In genomic region chr1:59522925-59523505, GRCh38 we compare ENCODE assay signal across 30 cellular contexts.
A peak's percentile ranks its signal among the peaks of the same experiment; 100 is the strongest.
DNase-seq lines count a peak whose midpoint lies in the region; ATAC-seq and TF ChIP-seq lines count a peak whose summit lies in the region.
"Had no signal": no experiment of that assay in that cellular context is flagged by ENCODE, and none has a peak within 500 bp of the region (broad histone marks: within the 10 kb centered on the region; RNA-seq: fewer than 3 reads in every experiment).

No MANE protein-coding gene starts in this region.

- TF ChIP-seq CTCF in colonic mucosa (IDR thresholded peaks at IDR 0.05) (no peak), gastrocnemius medialis (IDR thresholded peaks at IDR 0.05 in 4 of 5, conservative IDR thresholded peaks at IDR 0.05 in 1 of 5) (no peak)

- ATAC-seq in gastrocnemius medialis (peak in 1 of 2 donors; percentile 12), left lobe of liver (no peak), GM21367 (IDR thresholded peaks at IDR 0.05; ENCODE audit: unreplicated experiment) (no peak)
- ATAC-seq: activated CD8-positive, alpha-beta memory T cell treated with anti-CD3 and anti-CD28 coated beads, Interleukin-2, amount 10 ng/mL, durations not matched to agents 7 days and 5 days; left ventricle myocardium superior; stimulated activated effector memory CD8-positive, alpha-beta T cell treated with anti-CD3 and anti-CD28 coated beads, Interleukin-12 subunit alpha, Interleukin-12 subunit beta, amount 100 ng/mL, for 72 hours had no signal

- H3K27me3 ChIP-seq in colonic mucosa = no peaks in the 10 kb centered on the region
- H3K27me3 ChIP-seq in gastrocnemius medialis = no peaks in the 10 kb centered on the region
- H3K27me3 ChIP-seq: MG63, neutrophil, SJSA1, tibial nerve had no signal

- peak overlapping the region; percentile 9 for H3K27ac ChIP-seq in colonic mucosa
- H3K27ac ChIP-seq in gastrocnemius medialis = peak overlapping the region; percentile 86 to 92 (median 90)
- H3K27ac ChIP-seq: HL-60, KMS-11, neutrophil, RWPE1, SJSA1, tibial nerve had no signal

- no peak overlapping the region for H3K9ac ChIP-seq in colonic mucosa (ENCODE audit: low read depth in 2 of 2, low read length in 2 of 2)
- H3K9ac ChIP-seq: KMS-11 had no signal

- peaks cover 5% of the 10 kb centered on the region for H3K4me1 ChIP-seq in colonic mucosa
- H3K4me1 ChIP-seq in gastrocnemius medialis = peaks cover 44 to 48% of the 10 kb centered on the region in 2 donors

- H3K4me3 ChIP-seq in colonic mucosa (no peak overlapping the region), gastrocnemius medialis (no peak overlapping the region)
- H3K4me3 ChIP-seq: MG63, SJSA1, tibial nerve had no signal

- no peak for TF ChIP-seq POLR2A in gastrocnemius medialis (IDR thresholded peaks at IDR 0.05)

- in situ Hi-C loops in gastrocnemius medialis (cut with MboI; ENCODE audit: low sequenced_read_pairs in 4 of 4) = loop anchor here in 3 of 4 donors (25.0 kb wide), 1 partner anchor 164 kb away; no protein-coding TSS in a partner anchor

- peak; percentile 66 for DNase-seq in NCI-H510A treated with DMSO at 0.1 percent for 48 hours (lab: John Stamatoyannopoulos, UW)
- DNase-seq in NCI-H510A (lab: John Stamatoyannopoulos, UW) = no peak
- DNase-seq in NCI-H146 treated with DMSO at 0.1 percent for 48 hours (lab: John Stamatoyannopoulos, UW; ENCODE audit: unreplicated experiment) = peak; percentile 20
- peak; percentile 59 for DNase-seq in colonic mucosa
- DNase-seq in gastrocnemius medialis = no peak
- DNase-seq in NCI-H2196 treated with DMSO at 0.1 percent for 48 hours (lab: John Stamatoyannopoulos, UW; ENCODE audit: unreplicated experiment) = no peak
- no peak for DNase-seq in left lobe of liver (ENCODE audit: low spot score)
- DNase-seq: activated CD8-positive, alpha-beta memory T cell treated with anti-CD3 and anti-CD28 coated beads, Interleukin-2, amount 10 ng/mL, durations not matched to agents 7 days and 5 days; activated gamma-delta T cell treated with Interleukin-2 at 50 U/mL for 16 hours; activated naive CD8-positive, alpha-beta T cell treated with anti-CD3 and anti-CD28 coated beads, Interleukin-2, amount 10 ng/mL, durations not matched to agents 7 days and 5 days; activated T-cell treated with anti-CD3 and anti-CD28 coated beads, Interleukin-2, amount 50 U/mL, for 48 hours; AML-193; CD4-positive, CD25-positive, alpha-beta regulatory T cell; central memory CD4-positive, alpha-beta T cell; EL; erythroblast; H9; left ventricle myocardium superior; MG63; naive B cell; NCI-H1417 treated with DMSO at 0.1 percent for 48 hours; NCI-H774 had no signal

- intact Hi-C loops in colonic mucosa (cut with DNase I) (no loop called here), gastrocnemius medialis (cut with DNase I; ENCODE audit: low total_unique reads) (loop anchor here (5.0 to 10.0 kb wide), 5 partner anchors 74 to 741 kb away; partner anchors contain the start of genes CYP2J2, FGGY and JUN)

- H3K9me3 ChIP-seq in colonic mucosa (no peaks in the 10 kb centered on the region), gastrocnemius medialis (no peaks in the 10 kb centered on the region)
- H3K9me3 ChIP-seq: MG63, neutrophil, SJSA1, tibial nerve had no signal

- H3K36me3 ChIP-seq in colonic mucosa = no peaks in the 10 kb centered on the region
- H3K36me3 ChIP-seq in gastrocnemius medialis = no peaks in the 10 kb centered on the region
- H3K36me3 ChIP-seq: MG63, neutrophil, SJSA1, tibial nerve had no signal

Comparison
In these comparisons a context has a peak if more than half of its experiments do, and no peak if none do; other contexts are left out.
1. DNase-seq: peak in NCI-H510A treated with DMSO at 0.1 percent for 48 hours (single experiment), NCI-H146 treated with DMSO at 0.1 percent for 48 hours (single experiment) and colonic mucosa (single experiment); none in NCI-H510A (single experiment), gastrocnemius medialis (0 of 2), NCI-H2196 treated with DMSO at 0.1 percent for 48 hours (single experiment) and left lobe of liver (single experiment).